Comparison of ENCODE assay signal across 9 cellular contexts in genomic region chr4:132642196-132642817, GRCh38.
DNase-seq lines count a peak whose midpoint lies in the region; ATAC-seq, FAIRE-seq and TF ChIP-seq lines count a peak whose summit lies in the region.
"Had no signal": no experiment of that assay in that cellular context is flagged by ENCODE, and none has a peak within 500 bp of the region (broad histone marks: within the 10 kb centered on the region; RNA-seq: fewer than 3 reads in every experiment).

No MANE protein-coding gene starts in this region.

- peak overlapping the region; percentile 77 for H3K27ac Mint-ChIP-seq in WTC11
- H3K27ac Mint-ChIP-seq: activated B cell treated with CpG ODN at 0.5 μM for 24 hours had no signal

- peaks cover 16% of the 10 kb centered on the region for H3K4me1 Mint-ChIP-seq in WTC11
- H3K4me1 Mint-ChIP-seq: activated B cell treated with CpG ODN at 0.5 μM for 24 hours had no signal

- FAIRE-seq in H54 (lab: Jason Lieb, UNC), result peak; percentile 66

- ATAC-seq in WTC11 (peak; percentile 96), GM21737 (IDR thresholded peaks at IDR 0.05; ENCODE audit: unreplicated experiment) (no peak), GM18511 (IDR thresholded peaks at IDR 0.05; ENCODE audit: unreplicated experiment) (no peak), left ventricle myocardium superior (no peak)

- H3K27me3 Mint-ChIP-seq in WTC11 (ENCODE audit: low read depth), result peaks cover 3% of the 10 kb centered on the region; the same call in 1 of the 2 replicates
- H3K27me3 Mint-ChIP-seq: activated B cell treated with CpG ODN at 0.5 μM for 24 hours had no signal

- DNase-seq in Daoy (ENCODE audit: low read depth) (peak; percentile 5), H54 (ENCODE audit: insufficient read length, low spot score) (no peak), NCI-H1436 treated with DMSO at 0.1 percent for 48 hours (lab: John Stamatoyannopoulos, UW) (peak; percentile 13), WTC11 (ENCODE audit: low spot score) (peak; percentile 36), iPS-NIHi7 (ENCODE audit: extremely low spot score) (peak; percentile 77), left ventricle myocardium superior (no peak)
- DNase-seq: activated B cell treated with CpG ODN at 0.5 μM for 24 hours had no signal

- no peak overlapping the region for H3K4me3 Mint-ChIP-seq in WTC11
- H3K4me3 Mint-ChIP-seq: activated B cell treated with CpG ODN at 0.5 μM for 24 hours had no signal

- CTCF ChIA-PET in WTC11 (lab: Charles Lee), result interaction anchor here (0.7 kb wide), 2 partner anchors 16 to 84 kb away, joined by 3 to 4 read pairs; no protein-coding TSS in a partner anchor

- H3K9me3 Mint-ChIP-seq in WTC11, result peaks cover 19% of the 10 kb centered on the region

- TF ChIP-seq CTCF in WTC11 (IDR thresholded peaks at IDR 0.05), result peak; percentile 60; the same call in 1 of the 2 replicates

- POLR2A ChIA-PET in WTC11 (lab: Charles Lee), result no interaction called here

- no peak for TF ChIP-seq POLR2A in H54 (IDR thresholded peaks at IDR 0.05; ENCODE audit: low read depth, low read length)

- peaks cover 21% of the 10 kb centered on the region for H3K36me3 Mint-ChIP-seq in WTC11

- intact Hi-C loops in left ventricle myocardium superior (cut with micrococcal nuclease), result no loop called here

TF ChIP-seq in WTC11, 78 proteins besides CTCF, POLR2A, EP300 and RAD21:
- TF ChIP-seq ZNF121 (CRISPR knock-in tag; IDR thresholded peaks at IDR 0.05), result 0 out of 2 replicates have a peak, but pooled peaks have one; percentile 9
- TF ChIP-seq, protein P1, sequence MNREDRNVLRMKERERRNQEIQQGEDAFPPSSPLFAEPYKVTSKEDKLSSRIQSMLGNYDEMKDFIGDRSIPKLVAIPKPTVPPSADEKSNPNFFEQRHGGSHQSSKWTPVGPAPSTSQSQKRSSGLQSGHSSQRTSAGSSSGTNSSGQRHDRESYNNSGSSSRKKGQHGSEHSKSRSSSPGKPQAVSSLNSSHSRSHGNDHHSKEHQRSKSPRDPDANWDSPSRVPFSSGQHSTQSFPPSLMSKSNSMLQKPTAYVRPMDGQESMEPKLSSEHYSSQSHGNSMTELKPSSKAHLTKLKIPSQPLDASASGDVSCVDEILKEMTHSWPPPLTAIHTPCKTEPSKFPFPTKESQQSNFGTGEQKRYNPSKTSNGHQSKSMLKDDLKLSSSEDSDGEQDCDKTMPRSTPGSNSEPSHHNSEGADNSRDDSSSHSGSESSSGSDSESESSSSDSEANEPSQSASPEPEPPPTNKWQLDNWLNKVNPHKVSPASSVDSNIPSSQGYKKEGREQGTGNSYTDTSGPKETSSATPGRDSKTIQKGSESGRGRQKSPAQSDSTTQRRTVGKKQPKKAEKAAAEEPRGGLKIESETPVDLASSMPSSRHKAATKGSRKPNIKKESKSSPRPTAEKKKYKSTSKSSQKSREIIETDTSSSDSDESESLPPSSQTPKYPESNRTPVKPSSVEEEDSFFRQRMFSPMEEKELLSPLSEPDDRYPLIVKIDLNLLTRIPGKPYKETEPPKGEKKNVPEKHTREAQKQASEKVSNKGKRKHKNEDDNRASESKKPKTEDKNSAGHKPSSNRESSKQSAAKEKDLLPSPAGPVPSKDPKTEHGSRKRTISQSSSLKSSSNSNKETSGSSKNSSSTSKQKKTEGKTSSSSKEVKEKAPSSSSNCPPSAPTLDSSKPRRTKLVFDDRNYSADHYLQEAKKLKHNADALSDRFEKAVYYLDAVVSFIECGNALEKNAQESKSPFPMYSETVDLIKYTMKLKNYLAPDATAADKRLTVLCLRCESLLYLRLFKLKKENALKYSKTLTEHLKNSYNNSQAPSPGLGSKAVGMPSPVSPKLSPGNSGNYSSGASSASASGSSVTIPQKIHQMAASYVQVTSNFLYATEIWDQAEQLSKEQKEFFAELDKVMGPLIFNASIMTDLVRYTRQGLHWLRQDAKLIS (CRISPR knock-in tag; IDR thresholded peaks at IDR 0.05; ENCODE audit: borderline replicate concordance), result no peak
TF ChIP-seq in WTC11: peak in this region for 1.

Comparison
In these comparisons a context has a peak if more than half of its experiments do, and no peak if none do; other contexts are left out.
1. DNase-seq: peak in Daoy (single experiment), NCI-H1436 treated with DMSO at 0.1 percent for 48 hours (single experiment), WTC11 (single experiment) and iPS-NIHi7 (single experiment); none in H54 (single experiment) and left ventricle myocardium superior (single experiment).